Comparison of ENCODE assay signal across 16 cellular contexts in genomic region chr11:76601712-76602111, GRCh38.
A peak's percentile ranks its signal among the peaks of the same experiment; 100 is the strongest.
DNase-seq lines count a peak whose midpoint lies in the region; ATAC-seq and TF ChIP-seq lines count a peak whose summit lies in the region.
"Had no signal": no experiment of that assay in that cellular context is flagged by ENCODE, and none has a peak within 500 bp of the region (broad histone marks: within the 10 kb centered on the region; RNA-seq: fewer than 3 reads in every experiment).

No MANE protein-coding gene starts in this region.

- ATAC-seq in heart left ventricle = no peak
- no peak for ATAC-seq in left ventricle myocardium superior
- no peak for ATAC-seq in gastrocnemius medialis
- ATAC-seq in stimulated activated memory B cell treated with anti-CD40 and anti-IgM and Interleukin-4, amounts not matched to agents 10 μg/mL and 1 μg/mL and 100 μg/mL, for 72 hours = no peak
- no peak for ATAC-seq in effector memory CD8-positive, alpha-beta T cell (replicated peaks)
- ATAC-seq: A549 had no signal

- TF ChIP-seq POLR2A in heart left ventricle (IDR thresholded peaks at IDR 0.05) = no peak
- TF ChIP-seq POLR2A in gastrocnemius medialis (IDR thresholded peaks at IDR 0.05) = no peak
- TF ChIP-seq POLR2A in uterus (IDR thresholded peaks at IDR 0.05) = no peak

- peaks cover 33% of the 10 kb centered on the region for H3K4me1 Mint-ChIP-seq in stimulated activated memory B cell treated with anti-CD40 and anti-IgM and Interleukin-4, amounts not matched to agents 10 μg/mL and 1 μg/mL and 100 μg/mL, for 72 hours
- no peaks in the 10 kb centered on the region for H3K4me1 Mint-ChIP-seq in effector memory CD8-positive, alpha-beta T cell (ENCODE audit: low read depth in 2 of 2)
- H3K4me1 Mint-ChIP-seq: CD14-positive monocyte had no signal

- H3K27me3 ChIP-seq in heart left ventricle (no peaks in the 10 kb centered on the region), right atrium auricular region (no peaks in the 10 kb centered on the region), gastrocnemius medialis (no peaks in the 10 kb centered on the region), uterus (no peaks in the 10 kb centered on the region)

- H3K27me3 Mint-ChIP-seq in stimulated activated memory B cell treated with anti-CD40 and anti-IgM and Interleukin-4, amounts not matched to agents 10 μg/mL and 1 μg/mL and 100 μg/mL, for 72 hours = peaks cover 52% of the 10 kb centered on the region
- H3K27me3 Mint-ChIP-seq in effector memory CD8-positive, alpha-beta T cell = peaks cover 0 to 12% of the 10 kb centered on the region in 2 donors

- H3K36me3 ChIP-seq in heart left ventricle = no peaks in the 10 kb centered on the region
- H3K36me3 ChIP-seq in right atrium auricular region = no peaks in the 10 kb centered on the region
- H3K36me3 ChIP-seq in gastrocnemius medialis = no peaks in the 10 kb centered on the region
- H3K36me3 ChIP-seq in uterus = no peaks in the 10 kb centered on the region
- H3K36me3 ChIP-seq: HAP-1 had no signal

- H3K4me3 ChIP-seq in heart left ventricle (no peak overlapping the region), right atrium auricular region (no peak overlapping the region), gastrocnemius medialis (no peak overlapping the region), uterus (no peak overlapping the region)
- H3K4me3 ChIP-seq: A549, HAP-1 had no signal

- H3K27ac Mint-ChIP-seq in stimulated activated memory B cell treated with anti-CD40 and anti-IgM and Interleukin-4, amounts not matched to agents 10 μg/mL and 1 μg/mL and 100 μg/mL, for 72 hours = no peak overlapping the region
- no peak overlapping the region for H3K27ac Mint-ChIP-seq in effector memory CD8-positive, alpha-beta T cell
- H3K27ac Mint-ChIP-seq: CD14-positive monocyte had no signal

- no peak overlapping the region for H3K4me3 Mint-ChIP-seq in stimulated activated memory B cell treated with anti-CD40 and anti-IgM and Interleukin-4, amounts not matched to agents 10 μg/mL and 1 μg/mL and 100 μg/mL, for 72 hours
- no peak overlapping the region for H3K4me3 Mint-ChIP-seq in effector memory CD8-positive, alpha-beta T cell
- H3K4me3 Mint-ChIP-seq: CD14-positive monocyte had no signal

- in situ Hi-C loops in gastrocnemius medialis (cut with MboI; ENCODE audit: low sequenced_read_pairs in 4 of 4) = no loop called here

- DNase-seq in heart left ventricle (no peak), left ventricle myocardium superior (no peak), right atrium auricular region (ENCODE audit: low spot score) (no peak), gastrocnemius medialis (no peak), uterus (no peak)
- DNase-seq in effector memory CD8-positive, alpha-beta T cell = no peak
- DNase-seq in activated CD8-positive, alpha-beta memory T cell treated with anti-CD3 and anti-CD28 coated beads, Interleukin-2, amount 50 U/mL, for 48 hours = no peak
- DNase-seq: GF-D8, NCI-H1048, NCI-H1436 treated with DMSO at 0.1 percent for 48 hours, NCI-H2029 treated with DMSO at 0.1 percent for 48 hours, NCI-H446 treated with DMSO at 0.1 percent for 48 hours had no signal

- no peaks in the 10 kb centered on the region for H3K9me3 ChIP-seq in heart left ventricle
- no peaks in the 10 kb centered on the region for H3K9me3 ChIP-seq in right atrium auricular region
- no peaks in the 10 kb centered on the region for H3K9me3 ChIP-seq in gastrocnemius medialis
- H3K9me3 ChIP-seq in uterus = no peaks in the 10 kb centered on the region
- H3K9me3 ChIP-seq: A549, HAP-1 had no signal

- TF ChIP-seq CTCF in heart left ventricle (IDR thresholded peaks at IDR 0.05) = no peak
- no peak for TF ChIP-seq CTCF in right atrium auricular region (IDR thresholded peaks at IDR 0.05)
- no peak for TF ChIP-seq CTCF in gastrocnemius medialis (IDR thresholded peaks at IDR 0.05 in 4 of 5, conservative IDR thresholded peaks at IDR 0.05 in 1 of 5)
- TF ChIP-seq CTCF in uterus (IDR thresholded peaks at IDR 0.05) = no peak

- WGBS in heart left ventricle, 4 donors = 59 to 89% (median 65%) methylated on average over 3 of the region's 3 CpGs

- peaks cover 8% of the 10 kb centered on the region for H3K9me3 Mint-ChIP-seq in stimulated activated memory B cell treated with anti-CD40 and anti-IgM and Interleukin-4, amounts not matched to agents 10 μg/mL and 1 μg/mL and 100 μg/mL, for 72 hours
- no peaks in the 10 kb centered on the region for H3K9me3 Mint-ChIP-seq in effector memory CD8-positive, alpha-beta T cell

- peak overlapping the region in 9 of 12 donors; percentile 12 to 85 (median 75) for H3K27ac ChIP-seq in heart left ventricle
- H3K27ac ChIP-seq in right atrium auricular region = peak overlapping the region; percentile 67 to 73
- peak overlapping the region in 3 of 4 donors; percentile 27 to 63 (median 62) for H3K27ac ChIP-seq in gastrocnemius medialis
- H3K27ac ChIP-seq in uterus = peak overlapping the region; percentile 52 to 88
- H3K27ac ChIP-seq: A549 had no signal

- peaks cover 6% of the 10 kb centered on the region for H3K36me3 Mint-ChIP-seq in stimulated activated memory B cell treated with anti-CD40 and anti-IgM and Interleukin-4, amounts not matched to agents 10 μg/mL and 1 μg/mL and 100 μg/mL, for 72 hours
- H3K36me3 Mint-ChIP-seq in effector memory CD8-positive, alpha-beta T cell (ENCODE audit: insufficient read depth) = no peaks in the 10 kb centered on the region
- H3K36me3 Mint-ChIP-seq: CD14-positive monocyte had no signal

- intact Hi-C loops in heart left ventricle (cut with DNase I) (loop anchor here in 2 of 10 donors (5.0 kb wide), 2 partner anchors 51 to 71 kb away; partner anchors contain the start of gene LRRC32 (in 1 of the 2)), left ventricle myocardium superior (cut with micrococcal nuclease) (loop anchor here (10.0 kb wide), 1 partner anchor 63 kb away; no protein-coding TSS in a partner anchor), gastrocnemius medialis (cut with DNase I; ENCODE audit: low total_unique reads) (loop anchor here (5.0 kb wide), 1 partner anchor 76 kb away; no protein-coding TSS in a partner anchor), uterus (cut with DNase I; ENCODE audit: low total_unique reads) (no loop called here)

- H3K4me1 ChIP-seq in heart left ventricle = peaks cover 11 to 63% (median 42%) of the 10 kb centered on the region in 12 donors
- H3K4me1 ChIP-seq in right atrium auricular region = peaks cover 0 to 58% of the 10 kb centered on the region in 2 donors
- peaks cover 19 to 22% of the 10 kb centered on the region in 2 donors for H3K4me1 ChIP-seq in gastrocnemius medialis
- peaks cover 0 to 10% of the 10 kb centered on the region in 2 donors for H3K4me1 ChIP-seq in uterus
- H3K4me1 ChIP-seq: HAP-1 had no signal
